8 cellular contexts compared by ENCODE assay signal in the genomic region with DNA sequence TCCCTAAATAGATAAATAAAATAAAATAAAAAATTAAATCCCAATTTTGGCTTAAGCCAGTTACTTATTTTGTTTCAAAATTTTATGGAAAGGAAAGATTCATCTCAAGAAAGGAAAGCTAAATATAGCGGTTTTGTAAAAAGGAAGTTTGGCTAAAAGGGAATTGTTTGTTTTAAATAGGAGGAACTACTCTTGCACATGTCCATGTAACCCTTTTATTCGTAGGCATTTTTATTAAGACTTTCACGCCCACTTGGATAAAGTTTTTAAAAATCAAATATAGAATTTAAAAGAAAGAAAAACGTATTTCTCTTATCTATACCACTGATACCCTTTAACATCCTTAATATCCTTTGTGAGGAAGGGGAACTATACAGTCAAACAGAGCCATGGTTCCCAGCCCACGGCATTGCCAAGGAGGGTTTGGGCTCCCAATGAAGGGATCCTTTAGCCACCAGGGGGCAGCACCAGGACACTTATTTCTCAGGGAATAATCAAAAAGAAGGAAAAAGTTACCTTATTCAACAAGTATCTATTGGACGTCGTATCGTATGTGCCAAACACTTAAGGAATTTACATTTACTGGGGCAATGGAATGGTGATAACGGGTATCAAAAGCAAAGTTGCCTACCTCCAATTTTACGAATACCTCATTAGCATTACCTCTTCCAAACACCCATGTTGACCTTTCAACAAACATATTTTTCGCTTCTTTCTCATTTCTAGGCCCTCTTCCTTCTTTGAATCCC. TPM values are rescaled to one million over a fixed set of nuclear protein-coding genes. Genes with fewer than 3 reads are reported as not detected.
DNase-seq lines count a peak whose midpoint lies in the region; ATAC-seq, FAIRE-seq and TF ChIP-seq lines count a peak whose summit lies in the region.

No MANE protein-coding gene starts in this region.

- no peaks in the 10 kb centered on the region for H3K4me1 ChIP-seq in SJCRH30
- peaks cover 0 to 4% (median 0%) of the 10 kb centered on the region in 3 donors for H3K4me1 ChIP-seq in pancreas
- no peaks in the 10 kb centered on the region for H3K4me1 ChIP-seq in tibial artery

- FAIRE-seq in pancreas (lab: Jason Lieb, UNC): peak; percentile 81

- H3K36me3 ChIP-seq in SJCRH30: no peaks in the 10 kb centered on the region
- H3K36me3 ChIP-seq in pancreas: no peaks in the 10 kb centered on the region
- H3K36me3 ChIP-seq in tibial artery: no peaks in the 10 kb centered on the region

- peak; percentile 85 for ATAC-seq in GM21390 (IDR thresholded peaks at IDR 0.05; ENCODE audit: unreplicated experiment)
- peak; percentile 94 to 99 (median 98) for ATAC-seq in pancreas

- 23 to 25% methylated on average over 11 of the region's 11 CpGs for WGBS in pancreas, 2 donors

- peak; percentile 75 to 92 (median 84) for TF ChIP-seq CTCF in pancreas (IDR thresholded peaks at IDR 0.05)
- TF ChIP-seq CTCF in tibial artery (IDR thresholded peaks at IDR 0.05): peak; percentile 74 to 80

- H3K9me3 ChIP-seq in SJCRH30 (replicated peaks) (no peaks in the 10 kb centered on the region), pancreas (no peaks in the 10 kb centered on the region), tibial artery (no peaks in the 10 kb centered on the region)

- intact Hi-C loops in pancreas (cut with DNase I) (loop anchor here in 2 of 3 donors (5.0 to 10.0 kb wide), 2 partner anchors 693 to 695 kb away; no protein-coding TSS in a partner anchor), tibial artery (cut with DNase I; ENCODE audit: low total_unique reads) (loop anchor here (10.0 kb wide), 2 partner anchors 133 to 183 kb away; a partner anchor contains a TSS)

- peak; percentile 79 for DNase-seq in COLO829 (ENCODE audit: low spot score)
- peak; percentile 22 for DNase-seq in KG1 (lab: John Stamatoyannopoulos, UW)
- peak; percentile 64 to 81 for DNase-seq in SJCRH30
- peak; percentile 82 for DNase-seq in activated naive CD4-positive, alpha-beta T cell treated with Interleukin-2 at 50 U/mL for 16 hours
- DNase-seq in glomerular visceral epithelial cell (ENCODE audit: extremely low spot score): peak; percentile 72
- peak; percentile 75 to 95 (median 88) for DNase-seq in pancreas
- DNase-seq in tibial artery: peak; percentile 86 to 93

- H3K27ac ChIP-seq in SJCRH30 (no peak overlapping the region), pancreas (no peak overlapping the region), tibial artery (no peak overlapping the region)

- H3K4me3 ChIP-seq in SJCRH30 (no peak overlapping the region), pancreas (no peak overlapping the region), tibial artery (peak overlapping the region; percentile 16 to 22)

- H3K27me3 ChIP-seq in SJCRH30 (no peaks in the 10 kb centered on the region), pancreas (no peaks in the 10 kb centered on the region), tibial artery (no peaks in the 10 kb centered on the region)

RNA-seq across cellular contexts. Expression of a gene that starts 27.7 kb away (rescaled TPM):
- total RNA-seq in SJCRH30 (2014; rRNA removed; shearing (Covaris generic)): 19.2 and 19.5 TPM in 2 replicates
- 1 to 10 TPM; 6.4 to 9.5 (median 7.0) TPM for total RNA-seq in pancreas
- 10 to 100 TPM in 1 of 2 donors, 1 to 10 TPM in 1; 5.9 to 12.2 TPM for polyA plus RNA-seq in pancreas

RNA-seq across cellular contexts. Expression of a gene that starts 32.7 kb away (rescaled TPM):
- total RNA-seq in SJCRH30 (2014; rRNA removed; shearing (Covaris generic)): 11.6 and 11.8 TPM in 2 replicates
- 1 to 10 TPM; 3.1 to 8.4 (median 5.6) TPM for total RNA-seq in pancreas
- 10 to 100 TPM in 1 of 2 donors, 1 to 10 TPM in 1; 5.3 to 16.9 TPM for polyA plus RNA-seq in pancreas

Comparison
In these comparisons a context has a peak if more than half of its experiments do, and no peak if none do; other contexts are left out.
1. DNase-seq: peak in every context shown above with its lines; median percentile 90 in tibial artery; 88 in pancreas; 82 in activated naive CD4-positive, alpha-beta T cell treated with Interleukin-2 at 50 U/mL for 16 hours; 79 in COLO829; 72 in SJCRH30; 72 in glomerular visceral epithelial cell; 22 in KG1.
2. H3K4me3 ChIP-seq: peak in tibial artery (2 of 2); none in SJCRH30 (single experiment) and pancreas (0 of 4).